25 cellular contexts compared by ENCODE assay signal in genomic region chr6:107557698-107558097, GRCh38.
"Had no signal": no experiment of that assay in that cellular context is flagged by ENCODE, and none has a peak within 500 bp of the region (broad histone marks: within the 10 kb centered on the region; RNA-seq: fewer than 3 reads in every experiment).

No MANE protein-coding gene starts in this region.

- DNase-seq: natural killer cell; occipital lobe; ovary; posterior cingulate gyrus; psoas muscle; right cardiac atrium; right lobe of liver; sigmoid colon; small intestine; stimulated activated CD4-positive, alpha-beta T cell treated with anti-CD3 and anti-CD28 coated beads, Interleukin-15, amount 100 ng/mL, for 24 hours; stimulated activated CD4-positive, alpha-beta T cell treated with anti-CD3 and anti-CD28 coated beads, Interleukin-2, amount 100 ng/mL, for 24 hours; stimulated activated CD4-positive, alpha-beta T cell treated with anti-CD3 and anti-CD28 coated beads, Interleukin-2, amount 100 ng/mL, for 48 hours; stimulated activated CD4-positive, alpha-beta T cell treated with anti-CD3 and anti-CD28 coated beads, Interleukin-4, amount 100 ng/mL, for 24 hours; stimulated activated naive B cell treated with anti-CD40 and anti-IgM and Interleukin-4, amounts not matched to agents 10 μg/mL and 1 μg/mL and 100 μg/mL, for 72 hours; stimulated activated naive CD4-positive, alpha-beta T cell treated with Interleukin-2 at 50 U/mL for 16 hours; stomach; thyroid gland; trophoblast cell; upper lobe of left lung; uterus had no signal

- H3K27ac ChIP-seq: neural progenitor cell, ovary, parathyroid adenoma, psoas muscle, right lobe of liver, sigmoid colon, stomach, thoracic aorta, thyroid gland, tibial nerve, upper lobe of left lung, uterus had no signal

- H3K4me2 ChIP-seq: neural progenitor cell had no signal

- H3K9ac ChIP-seq: neural progenitor cell, parathyroid adenoma had no signal

- H3K4me3 ChIP-seq: neural progenitor cell, ovary, psoas muscle, right lobe of liver, sigmoid colon, stomach, thoracic aorta, thyroid gland, tibial nerve, upper lobe of left lung, uterus had no signal

- H2AFZ ChIP-seq: neural progenitor cell, parathyroid adenoma had no signal

- H3K9me3 ChIP-seq: ovary, psoas muscle, right lobe of liver, sigmoid colon, stomach, thoracic aorta, thyroid gland, tibial nerve, upper lobe of left lung, uterus had no signal

- FAIRE-seq: small intestine had no signal

- ATAC-seq: natural killer cell; psoas muscle; right cardiac atrium; right lobe of liver; stimulated activated effector memory CD8-positive, alpha-beta T cell treated with anti-CD3 and anti-CD28 coated beads, Interleukin-12 subunit alpha, Interleukin-12 subunit beta, amount 100 ng/mL, for 72 hours; stimulated activated naive B cell treated with anti-CD40 and anti-IgM and Interleukin-4, amounts not matched to agents 10 μg/mL and 1 μg/mL and 100 μg/mL, for 72 hours had no signal

- H3K27me3 ChIP-seq: neural progenitor cell, ovary, right lobe of liver, sigmoid colon, stomach, thyroid gland, tibial nerve, upper lobe of left lung, uterus had no signal

- H3K4me1 ChIP-seq: psoas muscle, right lobe of liver, upper lobe of left lung, uterus had no signal

- H3K36me3 ChIP-seq: neural progenitor cell, ovary, right lobe of liver, sigmoid colon, stomach, thoracic aorta, thyroid gland, tibial nerve, upper lobe of left lung, uterus had no signal
